ENCODE assay signal across 8 cellular contexts in the genomic region with DNA sequence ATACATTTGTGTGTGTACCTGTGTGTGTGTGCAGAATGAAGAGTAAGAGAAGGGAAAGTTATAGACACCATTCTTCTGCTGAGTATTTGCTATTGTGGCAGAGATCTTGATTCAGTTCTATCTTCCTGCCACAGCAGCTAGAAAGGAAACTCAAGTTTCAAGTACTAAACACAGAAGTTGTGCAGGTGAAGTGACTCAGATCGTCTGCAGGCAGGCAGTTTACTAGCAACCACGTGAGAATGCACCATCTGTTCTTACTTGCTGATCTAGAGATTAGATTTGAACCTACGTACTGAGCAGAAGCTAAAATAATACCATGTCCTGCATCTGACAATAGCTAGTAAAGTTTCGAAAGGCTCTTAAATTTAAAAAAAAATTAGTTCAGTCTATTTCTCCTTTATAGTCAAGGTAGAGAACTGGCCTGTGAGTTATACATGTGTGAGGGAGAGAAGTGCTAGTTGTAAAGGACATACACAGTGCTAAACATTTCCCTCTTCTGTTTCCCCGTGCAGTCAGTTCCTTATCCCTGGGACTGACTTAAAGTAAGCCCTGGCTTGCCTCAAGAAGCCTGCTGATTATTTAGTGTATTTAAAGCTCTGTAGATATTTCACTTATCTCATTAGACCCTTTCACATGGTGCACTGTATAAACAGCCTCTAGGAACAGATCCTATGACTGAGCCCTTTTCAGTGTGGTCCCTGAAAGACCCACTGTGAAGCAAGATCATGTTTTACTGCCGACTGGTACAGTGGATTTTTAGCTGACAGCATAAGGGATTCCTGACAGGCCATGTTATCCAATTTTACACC. TPM values are rescaled to one million over a fixed set of nuclear protein-coding genes. Genes with fewer than 3 reads are reported as not detected.
DNase-seq lines count a peak whose midpoint lies in the region; FAIRE-seq and TF ChIP-seq lines count a peak whose summit lies in the region.

No MANE protein-coding gene starts in this region.

- TF ChIP-seq CTCF in HEK293 (tag by site-specific recombination; IDR thresholded peaks at IDR 0.05) (no peak), endothelial cell of umbilical vein (IDR thresholded peaks at IDR 0.05; ENCODE audit: extremely low read depth in 1 of 2, insufficient read depth in 1 of 2, low read depth in 1 of 2, low read length in 2 of 2) (no peak), sigmoid colon (IDR thresholded peaks at IDR 0.05) (no peak)

- peaks cover 15% of the 10 kb centered on the region for H3K4me1 ChIP-seq in HEK293 (ENCODE audit: control insufficient read depth, insufficient read depth, low read length)
- H3K4me1 ChIP-seq in endothelial cell of umbilical vein (ENCODE audit: control insufficient read depth, extremely low read depth, insufficient read depth, low read length), result peaks cover 45% of the 10 kb centered on the region
- H3K4me1 ChIP-seq in sigmoid colon, result peaks cover 0 to 34% (median 22%) of the 10 kb centered on the region in 4 donors

- no peak for TF ChIP-seq POLR2A in endothelial cell of umbilical vein (IDR thresholded peaks at IDR 0.05; ENCODE audit: low read depth, low read length)
- TF ChIP-seq POLR2A in sigmoid colon (IDR thresholded peaks at IDR 0.05), result no peak

- no peaks in the 10 kb centered on the region for H3K79me2 ChIP-seq in endothelial cell of umbilical vein (ENCODE audit: control insufficient read depth, insufficient read depth, low read length)

- WGBS in sigmoid colon, 2 donors, result 20 to 25% methylated on average over 6 of the region's 6 CpGs

- H3K9me3 ChIP-seq in HEK293 (ENCODE audit: control insufficient read depth, insufficient read depth, low read depth, low read length), result no peaks in the 10 kb centered on the region
- H3K9me3 ChIP-seq in endothelial cell of umbilical vein (replicated peaks; ENCODE audit: control insufficient read depth, insufficient read depth, low read length), result no peaks in the 10 kb centered on the region
- no peaks in the 10 kb centered on the region for H3K9me3 ChIP-seq in sigmoid colon

- peak overlapping the region; percentile 19 for H2AFZ ChIP-seq in endothelial cell of umbilical vein (ENCODE audit: low read depth, low read length)

- POLR2A ChIA-PET in HEK293 (lab: Yijun Ruan, JAX), result interaction anchor here (1.5 kb wide), 1 partner anchor 69 kb away, joined by 6 read pairs; a partner anchor contains a TSS
- POLR2A ChIA-PET in endothelial cell of umbilical vein (lab: Charles Lee), result interaction anchor here (0.8 kb wide), 1 partner anchor 13 kb away, joined by 3 read pairs; no protein-coding TSS in a partner anchor

- H3K27ac ChIP-seq in HEK293 (ENCODE audit: extremely low read depth, low read depth, low read length), result peak overlapping the region; percentile 39; the same call in 1 of the 2 replicates
- H3K27ac ChIP-seq in endothelial cell of umbilical vein (ENCODE audit: insufficient read depth, low read depth, low read length), result peak overlapping the region; percentile 38
- H3K27ac ChIP-seq in sigmoid colon, result peak overlapping the region; percentile 12 to 65 (median 56)

- H3K27me3 ChIP-seq in endothelial cell of umbilical vein (ENCODE audit: control insufficient read depth in 2 of 2, insufficient read depth in 2 of 2, low read length in 2 of 2) (no peaks in the 10 kb centered on the region), sigmoid colon (no peaks in the 10 kb centered on the region)

- CTCF ChIA-PET in HEK293 (lab: Yijun Ruan, JAX) (interaction anchor here (0.6 to 1.3 kb wide), 6 partner anchors 9 to 172 kb away, joined by 3 to 5 read pairs (median 3); a partner anchor contains a TSS), endothelial cell of umbilical vein (lab: Charles Lee) (interaction anchor here (0.6 to 2.3 kb wide), 9 partner anchors 9 to 190 kb away, joined by 3 to 20 read pairs (median 4); a partner anchor contains a TSS)

- intact Hi-C loops in endothelial cell of umbilical vein (cut with micrococcal nuclease), result no loop called here
- intact Hi-C loops in sigmoid colon (cut with DNase I), result no loop called here

- H3K4me2 ChIP-seq in endothelial cell of umbilical vein (ENCODE audit: insufficient read depth, low read length), result peak overlapping the region; percentile 77

- dilution Hi-C loops in endothelial cell of umbilical vein (cut with MboI; ENCODE audit: extremely low pct_ligation_motif_present, low sequenced_read_pairs), result no loop called here

- no peaks in the 10 kb centered on the region for H4K20me1 ChIP-seq in endothelial cell of umbilical vein (replicated peaks; ENCODE audit: control insufficient read depth, extremely low read depth, insufficient read depth, low read length)

- H3K9ac ChIP-seq in endothelial cell of umbilical vein (replicated peaks; ENCODE audit: extremely low read depth, insufficient read depth, low read length), result no peak overlapping the region

- H3K4me3 ChIP-seq in HEK293 (ENCODE audit: low read depth, low read length), result no peak overlapping the region
- no peak overlapping the region for H3K4me3 ChIP-seq in endothelial cell of umbilical vein (replicated peaks in 1 of 3; ENCODE audit: insufficient read depth in 1 of 3, low read depth in 1 of 3, low read length in 3 of 3)
- no peak overlapping the region for H3K4me3 ChIP-seq in sigmoid colon

- BruUV-seq in endothelial cell of umbilical vein (replicated peaks; lab: Mats Ljungman, UMichigan), result no TSS peak

- FAIRE-seq in endothelial cell of umbilical vein (lab: Jason Lieb, UNC), result peak; percentile 94

- H3K9me1 ChIP-seq in endothelial cell of umbilical vein (replicated peaks; ENCODE audit: control insufficient read depth, extremely low read depth, insufficient read depth, low read length), result no peaks in the 10 kb centered on the region

- peak; percentile 71 for DNase-seq in NCI-H1092 treated with DMSO at 0.1 percent for 48 hours (lab: John Stamatoyannopoulos, UW)
- DNase-seq in NCI-H1092 (lab: John Stamatoyannopoulos, UW), result no peak
- DNase-seq in NCI-H2171 treated with DMSO at 0.1 percent for 48 hours (lab: John Stamatoyannopoulos, UW), result peak; percentile 99
- peak; percentile 88 for DNase-seq in endothelial cell of umbilical vein (ENCODE audit: low read depth, low spot score)
- no peak for DNase-seq in sigmoid colon
- no peak for DNase-seq in NCI-H748 treated with DMSO at 0.1 percent for 48 hours (lab: John Stamatoyannopoulos, UW)
- DNase-seq in CD1c-positive myeloid dendritic cell (ENCODE audit: extremely low spot score), result no peak

- H3K36me3 ChIP-seq in HEK293 (ENCODE audit: control insufficient read depth in 2 of 2, insufficient read depth in 1 of 2, low read length in 2 of 2), result no peaks in the 10 kb centered on the region
- H3K36me3 ChIP-seq in endothelial cell of umbilical vein (ENCODE audit: control insufficient read depth in 2 of 2, extremely low read depth in 1 of 2, insufficient read depth in 2 of 2, low read length in 2 of 2), result no peaks in the 10 kb centered on the region
- H3K36me3 ChIP-seq in sigmoid colon, result no peaks in the 10 kb centered on the region

- TF ChIP-seq EP300 in sigmoid colon (IDR thresholded peaks at IDR 0.05), result no peak

TF ChIP-seq in HEK293, 187 proteins besides CTCF, POLR2A, EP300 and RAD21 (continues in another document):
- peak; percentile 69; the same call in 1 of the 2 replicates for TF ChIP-seq ZNF10 (tag by site-specific recombination; IDR thresholded peaks at IDR 0.05)
- TF ChIP-seq SETDB1 (IDR thresholded peaks at IDR 0.05; ENCODE audit: insufficient read length, low read length), result no peak
- TF ChIP-seq, protein P1, sequence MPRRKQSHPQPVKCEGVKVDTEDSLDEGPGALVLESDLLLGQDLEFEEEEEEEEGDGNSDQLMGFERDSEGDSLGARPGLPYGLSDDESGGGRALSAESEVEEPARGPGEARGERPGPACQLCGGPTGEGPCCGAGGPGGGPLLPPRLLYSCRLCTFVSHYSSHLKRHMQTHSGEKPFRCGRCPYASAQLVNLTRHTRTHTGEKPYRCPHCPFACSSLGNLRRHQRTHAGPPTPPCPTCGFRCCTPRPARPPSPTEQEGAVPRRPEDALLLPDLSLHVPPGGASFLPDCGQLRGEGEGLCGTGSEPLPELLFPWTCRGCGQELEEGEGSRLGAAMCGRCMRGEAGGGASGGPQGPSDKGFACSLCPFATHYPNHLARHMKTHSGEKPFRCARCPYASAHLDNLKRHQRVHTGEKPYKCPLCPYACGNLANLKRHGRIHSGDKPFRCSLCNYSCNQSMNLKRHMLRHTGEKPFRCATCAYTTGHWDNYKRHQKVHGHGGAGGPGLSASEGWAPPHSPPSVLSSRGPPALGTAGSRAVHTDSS (tag by site-specific recombination; IDR thresholded peaks at IDR 0.05), result no peak
- no peak for TF ChIP-seq ZNF629 (tag by site-specific recombination; IDR thresholded peaks at IDR 0.05)
- no peak for TF ChIP-seq ZNF423 (tag by site-specific recombination; IDR thresholded peaks at IDR 0.05)

TF ChIP-seq in endothelial cell of umbilical vein, 7 proteins besides CTCF, POLR2A, EP300 and RAD21:
- TF ChIP-seq MYC (IDR thresholded peaks at IDR 0.05; ENCODE audit: low read depth, low read length), result no peak
- peak; percentile 54 for TF ChIP-seq FOS (IDR thresholded peaks at IDR 0.05; ENCODE audit: borderline replicate concordance, insufficient read depth, low read length)
- TF ChIP-seq GATA2 (IDR thresholded peaks at IDR 0.05; ENCODE audit: insufficient read depth, insufficient read length, low read depth, low read length), result peak; percentile 96
- peak; percentile 53 for TF ChIP-seq JUN (IDR thresholded peaks at IDR 0.05; ENCODE audit: borderline replicate concordance, insufficient read depth, insufficient read length, low read depth)
- TF ChIP-seq EZH2 (IDR thresholded peaks at IDR 0.05; ENCODE audit: borderline replicate concordance, low read depth, low read length, severe bottlenecking), result no peak
- TF ChIP-seq, protein P2, sequence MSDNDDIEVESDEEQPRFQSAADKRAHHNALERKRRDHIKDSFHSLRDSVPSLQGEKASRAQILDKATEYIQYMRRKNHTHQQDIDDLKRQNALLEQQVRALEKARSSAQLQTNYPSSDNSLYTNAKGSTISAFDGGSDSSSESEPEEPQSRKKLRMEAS (IDR thresholded peaks at IDR 0.05; ENCODE audit: insufficient read depth, insufficient read length), result peak; percentile 36
- no peak for TF ChIP-seq POLR2AphosphoS5 (IDR thresholded peaks at IDR 0.05; ENCODE audit: insufficient read depth, low read depth, low read length)
TF ChIP-seq in endothelial cell of umbilical vein: peak in this region for 4.

RNA-seq across cellular contexts. Expression of a gene that starts 45.0 kb away (rescaled TPM):
- total RNA-seq in endothelial cell of umbilical vein, result not detected in 2 replicates
- not detected in 2 replicates for polyA plus RNA-seq in endothelial cell of umbilical vein
- not detected in 2 replicates for polyA plus RNA-seq in endothelial cell of umbilical vein (2011; cell fraction: cytosol; rRNA removed)
- polyA plus RNA-seq in endothelial cell of umbilical vein (2011; cell fraction: nucleus; rRNA removed), result not detected in 2 replicates
- polyA plus RNA-seq in endothelial cell of umbilical vein (2012), result not detected in 2 replicates
- polyA minus RNA-seq in endothelial cell of umbilical vein, result not detected in 2 replicates
- not detected for polyA minus RNA-seq in endothelial cell of umbilical vein (2011; cell fraction: cytosol; rRNA and poly(A)+ RNA removed)
- not detected in 2 replicates for polyA minus RNA-seq in endothelial cell of umbilical vein (2011; cell fraction: nucleus; rRNA and poly(A)+ RNA removed)
- total RNA-seq in sigmoid colon, result 1 to 10 TPM in 2 of 4 donors, under 1 TPM in 2; 0.49 to 4.3 (median 1.7) TPM
- polyA plus RNA-seq in sigmoid colon, result under 1 TPM in 2 of 3 donors, not detected in 1; 0.46 to 0.60 TPM

Comparison
In these comparisons a context has a peak if more than half of its experiments do, and no peak if none do; other contexts are left out.
1. DNase-seq: peak in NCI-H1092 treated with DMSO at 0.1 percent for 48 hours (single experiment), NCI-H2171 treated with DMSO at 0.1 percent for 48 hours (single experiment) and endothelial cell of umbilical vein (single experiment); none in NCI-H1092 (single experiment), sigmoid colon (single experiment), NCI-H748 treated with DMSO at 0.1 percent for 48 hours (single experiment) and CD1c-positive myeloid dendritic cell (single experiment).
2. Peak in every context shown above with its lines, with median percentiles within 50 percentile points of each other: H3K27ac ChIP-seq.